In the genomic region with DNA sequence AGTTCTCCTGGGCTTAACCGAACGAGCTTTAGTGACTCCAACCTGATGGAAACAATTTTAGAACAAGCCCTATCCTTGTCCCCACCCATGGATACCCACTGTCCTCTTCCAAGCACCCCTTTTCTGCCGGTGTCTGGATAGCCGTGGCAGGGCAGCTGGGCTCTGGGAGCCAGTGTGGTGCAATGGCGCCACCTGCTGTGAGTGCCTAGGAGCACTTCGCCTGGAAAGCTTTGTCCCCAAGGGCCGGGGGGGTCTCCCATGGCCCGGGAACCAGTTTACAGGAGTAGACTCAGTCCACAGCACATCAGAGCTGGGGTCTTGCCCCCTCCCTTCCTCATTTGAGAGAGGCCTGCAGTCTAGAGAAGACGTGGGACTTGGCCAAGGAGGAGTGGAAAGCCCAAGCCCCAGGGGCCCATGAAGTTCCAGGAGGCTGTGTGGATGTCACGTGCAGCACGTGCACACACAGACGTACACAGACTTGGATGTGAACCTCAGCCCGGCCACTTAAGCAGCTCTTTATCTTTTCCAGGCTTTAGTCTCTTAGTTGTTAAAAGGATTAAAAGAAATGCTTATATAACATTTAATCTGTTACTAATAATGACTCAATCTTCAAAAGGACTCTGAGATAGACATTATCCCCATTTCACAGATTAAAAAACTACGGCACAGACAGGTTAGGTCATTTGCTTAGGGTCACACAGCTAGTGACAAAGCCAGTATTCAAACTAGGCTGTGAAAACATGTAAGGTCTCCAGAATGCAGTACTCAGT, we compare ENCODE assay signal across 8 cellular contexts. TPM values are rescaled to one million over a fixed set of nuclear protein-coding genes. Genes with fewer than 3 reads are reported as not detected.
DNase-seq lines count a peak whose midpoint lies in the region; ATAC-seq, FAIRE-seq and TF ChIP-seq lines count a peak whose summit lies in the region.

No MANE protein-coding gene starts in this region.

- H3K36me3 Mint-ChIP-seq in CD8-positive, alpha-beta T cell: peaks cover 58% of the 10 kb centered on the region

- in situ Hi-C loops in astrocyte of the spinal cord (cut with HindIII; ENCODE audit: low sequenced_read_pairs): no loop called here

- no peaks in the 10 kb centered on the region for H4K20me1 ChIP-seq in SU-DHL-6 (ENCODE audit: low read depth, low read length)

- H3K27me3 Mint-ChIP-seq in CD8-positive, alpha-beta T cell (ENCODE audit: low read depth): no peaks in the 10 kb centered on the region

- no peak overlapping the region for H2AFZ ChIP-seq in SU-DHL-6 (ENCODE audit: low read depth, low read length, severe bottlenecking)

- intact Hi-C loops in CD8-positive, alpha-beta T cell (cut with DNase I, micrococcal nuclease): loop anchor here (1.0 to 5.0 kb wide), 4 partner anchors 42 to 362 kb away; no protein-coding TSS in a partner anchor
- intact Hi-C loops in spleen (cut with DNase I; ENCODE audit: low total_unique reads): no loop called here

- TF ChIP-seq POLR2A in spleen (IDR thresholded peaks at IDR 0.05): no peak

- H3K27ac ChIP-seq in CD8-positive, alpha-beta T cell (ENCODE audit: low read depth, low read length): no peak overlapping the region
- H3K27ac ChIP-seq in SU-DHL-6 (ENCODE audit: low read depth, low read length) (no peak overlapping the region), spleen (no peak overlapping the region)

- no peaks in the 10 kb centered on the region for H3F3A ChIP-seq in SU-DHL-6 (ENCODE audit: insufficient read depth)

- no peaks in the 10 kb centered on the region for H3K27me3 ChIP-seq in CD8-positive, alpha-beta T cell (ENCODE audit: insufficient read depth, low read length)
- no peaks in the 10 kb centered on the region for H3K27me3 ChIP-seq in SU-DHL-6 (ENCODE audit: low read length)
- H3K27me3 ChIP-seq in spleen (replicated peaks in 1 of 7): peaks cover 0 to under 1% (median 0%) of the 10 kb centered on the region in 7 donors

- no peak for FAIRE-seq in HTR-8/SVneo (lab: Jason Lieb, UNC)

- no peaks in the 10 kb centered on the region for H3K9me3 ChIP-seq in CD8-positive, alpha-beta T cell (ENCODE audit: low read length)
- H3K9me3 ChIP-seq in SU-DHL-6 (ENCODE audit: insufficient read depth, low read length) (no peaks in the 10 kb centered on the region), spleen (no peaks in the 10 kb centered on the region)

- H3K4me3 ChIP-seq in CD8-positive, alpha-beta T cell (ENCODE audit: low read depth, low read length): no peak overlapping the region
- H3K4me3 ChIP-seq in SU-DHL-6 (ENCODE audit: insufficient read depth, low read length, poor library complexity, severe bottlenecking) (no peak overlapping the region), astrocyte of the spinal cord (ENCODE audit: low read depth, low read length) (no peak overlapping the region), spleen (no peak overlapping the region)

- no peak overlapping the region for H3K4me2 ChIP-seq in SU-DHL-6 (ENCODE audit: low read depth, low read length, poor library complexity, severe bottlenecking)

- peaks cover 18% of the 10 kb centered on the region for H3K4me1 Mint-ChIP-seq in CD8-positive, alpha-beta T cell (ENCODE audit: low read depth)

- no peak overlapping the region for H3K9ac ChIP-seq in SU-DHL-6 (ENCODE audit: low read length)

- no peak overlapping the region for H3K27ac Mint-ChIP-seq in CD8-positive, alpha-beta T cell

- no peaks in the 10 kb centered on the region for H3K9me2 ChIP-seq in SU-DHL-6 (replicated peaks; ENCODE audit: insufficient read depth, low read length)

- peaks cover 12% of the 10 kb centered on the region for H3K36me3 ChIP-seq in CD8-positive, alpha-beta T cell (ENCODE audit: insufficient read depth, low read length)
- H3K36me3 ChIP-seq in SU-DHL-6 (ENCODE audit: low read length): no peaks in the 10 kb centered on the region
- H3K36me3 ChIP-seq in spleen: peaks cover 0 to 84% (median 29%) of the 10 kb centered on the region in 6 donors

- ATAC-seq in CD8-positive, alpha-beta T cell: peak; percentile 65
- no peak for ATAC-seq in GM19467 (IDR thresholded peaks at IDR 0.05; ENCODE audit: unreplicated experiment)
- ATAC-seq in GM21381 (IDR thresholded peaks at IDR 0.05; ENCODE audit: unreplicated experiment): no peak

- WGBS in spleen, 5 donors: 64 to 72% (median 70%) methylated on average over 14 of the region's 14 CpGs

- TF ChIP-seq CTCF in CD8-positive, alpha-beta T cell (IDR thresholded peaks at IDR 0.05): peak; percentile 56
- peak; percentile 49 for TF ChIP-seq CTCF in SU-DHL-6 (IDR thresholded peaks at IDR 0.05; ENCODE audit: insufficient read depth, low read length, poor library complexity, severe bottlenecking)
- TF ChIP-seq CTCF in astrocyte of the spinal cord (IDR thresholded peaks at IDR 0.05; ENCODE audit: low read depth, low read length): peak; percentile 74
- TF ChIP-seq CTCF in spleen (IDR thresholded peaks at IDR 0.05 in 8 of 11, conservative IDR thresholded peaks at IDR 0.05 in 3 of 11): peak; percentile 15 to 75 (median 52)

- POLR2A ChIA-PET in CD8-positive, alpha-beta T cell (lab: Charles Lee): interaction anchor here (0.7 to 2.1 kb wide), 6 partner anchors 9 to 52 kb away, joined by 3 to 5 read pairs (median 4); no protein-coding TSS in a partner anchor

- CTCF ChIA-PET in CD8-positive, alpha-beta T cell (lab: Charles Lee): interaction anchor here (0.8 to 3.1 kb wide), 18 partner anchors 10 to 89 kb away, joined by 3 to 18 read pairs (median 5); a partner anchor contains a TSS

- no peaks in the 10 kb centered on the region for H3K4me1 ChIP-seq in CD8-positive, alpha-beta T cell (ENCODE audit: insufficient read depth, low read length)
- H3K4me1 ChIP-seq in spleen: peaks cover 0 to 32% (median 16%) of the 10 kb centered on the region in 6 donors

- no peak overlapping the region for H3K4me3 Mint-ChIP-seq in CD8-positive, alpha-beta T cell

- peak in 5 of 7 experiments; percentile 13 to 57 (median 35) for DNase-seq in CD8-positive, alpha-beta T cell
- peak; percentile 81 for DNase-seq in HTR-8/SVneo (ENCODE audit: insufficient read length, low spot score)
- peak; percentile 38 for DNase-seq in astrocyte of the spinal cord (ENCODE audit: low read depth, low spot score)
- DNase-seq in hypothalamus (lab: John Stamatoyannopoulos, UW): peak in 42 of 51 donors; percentile 8 to 76 (median 48)
- DNase-seq in spleen: peak; percentile 84

- H3K9me3 Mint-ChIP-seq in CD8-positive, alpha-beta T cell: no peaks in the 10 kb centered on the region

- no peaks in the 10 kb centered on the region for H3K79me2 ChIP-seq in SU-DHL-6 (ENCODE audit: insufficient read depth, low read length)

RNA-seq across cellular contexts. Expression of a gene that starts 40.9 kb away (rescaled TPM):
- total RNA-seq in CD8-positive, alpha-beta T cell: not detected
- total RNA-seq in spleen: not detected
- not detected for polyA plus RNA-seq in spleen

RNA-seq across cellular contexts. Expression of a gene that starts 57.3 kb away (rescaled TPM):
- 10 to 100 TPM; 59.2 to 62.8 TPM for total RNA-seq in CD8-positive, alpha-beta T cell
- 10 to 100 TPM; 52.3 to 80.2 (median 70.0) TPM for total RNA-seq in spleen
- 10 to 100 TPM; 17.2 to 27.3 (median 18.4) TPM for polyA plus RNA-seq in spleen
